In genomic region chr16:68642047-68642435, GRCh38 we compare ENCODE assay signal across 1 cellular context.
TF ChIP-seq lines count a peak whose summit lies in the region.

No MANE protein-coding gene starts in this region.

TF ChIP-seq in GM23338, 12 proteins besides CTCF, POLR2A, EP300 and RAD21 (continued from another document):
- TF ChIP-seq ZNF462 (CRISPR knock-in tag; IDR thresholded peaks at IDR 0.05): no peak
- no peak for TF ChIP-seq ZNF114 (CRISPR knock-in tag; IDR thresholded peaks at IDR 0.05)
- no peak for TF ChIP-seq ZNF331 (CRISPR knock-in tag; IDR thresholded peaks at IDR 0.05; ENCODE audit: low read depth)
- TF ChIP-seq REST (IDR thresholded peaks at IDR 0.05; ENCODE audit: unreplicated experiment): no peak
- TF ChIP-seq NANOG (IDR thresholded peaks at IDR 0.05; ENCODE audit: borderline replicate concordance): no peak
- no peak for TF ChIP-seq EZH2phosphoT487 (IDR thresholded peaks at IDR 0.05; ENCODE audit: unreplicated experiment)
- TF ChIP-seq JUNB (IDR thresholded peaks at IDR 0.05; ENCODE audit: unreplicated experiment): no peak
- TF ChIP-seq EZH2 (IDR thresholded peaks at IDR 0.05; ENCODE audit: low read depth, unreplicated experiment): no peak
